8 cellular contexts compared by ENCODE assay signal in genomic region chr1:167721617-167722151, GRCh38.
A peak's percentile ranks its signal among the peaks of the same experiment; 100 is the strongest.
DNase-seq lines count a peak whose midpoint lies in the region; ATAC-seq and TF ChIP-seq lines count a peak whose summit lies in the region.

MPZL1 (plus strand) TSS chr1:167721982; CDS start chr1:167722152, 170 bp downstream.

- DNase-seq in DMS114 treated with DMSO at 0.1 percent for 48 hours (lab: John Stamatoyannopoulos, UW; ENCODE audit: unreplicated experiment) (peak; percentile 72), HuH-7 (ENCODE audit: low spot score) (peak; percentile 98), OCI-M2 (lab: John Stamatoyannopoulos, UW; ENCODE audit: unreplicated experiment) (peak; percentile 38), erythroblast (lab: John Stamatoyannopoulos, UW) (peak; percentile 95 to 97)
- peak; percentile 92 for DNase-seq in activated T-cell treated with anti-CD3 and anti-CD28 coated beads, Interleukin-2, amount 50 U/mL, for 1 hour
- DNase-seq in stimulated activated CD8-positive, alpha-beta memory T cell treated with anti-CD3 and anti-CD28 coated beads, Interleukin-4, amount 100 ng/mL, for 48 hours, result peak; percentile 98

- peak; percentile 37 for TF ChIP-seq POLR2A in erythroblast (IDR thresholded peaks at IDR 0.05; ENCODE audit: low read length)

- peak within 1 kb of the TSS; percentile 86 for H3K4me3 ChIP-seq in mucosa of stomach (ENCODE audit: low read length)

- H3K9ac ChIP-seq in mucosa of stomach (ENCODE audit: low read length), result peak within 1 kb of the TSS; percentile 81

- H3K27me3 ChIP-seq in mucosa of stomach (ENCODE audit: control insufficient read depth, insufficient read depth, low read length), result no peaks in the 10 kb centered on the region

- no peaks in the 10 kb centered on the region for H3K9me3 ChIP-seq in mucosa of stomach (ENCODE audit: control insufficient read depth, low read length)

- ATAC-seq in GM21526 (IDR thresholded peaks at IDR 0.05; ENCODE audit: low FRiP score, unreplicated experiment), result peak; percentile 84

- peaks cover 12% of the 10 kb centered on the region for H3K4me1 ChIP-seq in mucosa of stomach (ENCODE audit: control insufficient read depth, insufficient read depth, low read length)

- no peaks in the 10 kb centered on the region for H3K36me3 ChIP-seq in mucosa of stomach (ENCODE audit: control insufficient read depth, insufficient read depth, low read length)

Comparison
In these comparisons a context has a peak if more than half of its experiments do, and no peak if none do; other contexts are left out.
1. Peak in every context shown above with its lines: DNase-seq, ATAC-seq and H3K4me3 ChIP-seq.
2. DNase-seq: peak in every context shown above with its lines; median percentile 98 in HuH-7; 98 in stimulated activated CD8-positive, alpha-beta memory T cell treated with anti-CD3 and anti-CD28 coated beads, Interleukin-4, amount 100 ng/mL, for 48 hours; 96 in erythroblast; 92 in activated T-cell treated with anti-CD3 and anti-CD28 coated beads, Interleukin-2, amount 50 U/mL, for 1 hour; 72 in DMS114 treated with DMSO at 0.1 percent for 48 hours; 38 in OCI-M2.